In genomic region chr12:103665971-103666370, GRCh38 we compare ENCODE assay signal across 24 cellular contexts.
"Had no signal": no experiment of that assay in that cellular context is flagged by ENCODE, and none has a peak within 500 bp of the region (broad histone marks: within the 10 kb centered on the region; RNA-seq: fewer than 3 reads in every experiment).

No MANE protein-coding gene starts in this region.

- H3K4me3 ChIP-seq: hepatocyte, sigmoid colon, smooth muscle cell, testis, uterus had no signal

- H3K36me3 Mint-ChIP-seq: activated naive CD4-positive, alpha-beta T cell treated with anti-CD3 and anti-CD28 coated beads, Interleukin-2, amount 50 U/mL, for 72 hours; stimulated activated memory B cell treated with anti-CD40 and anti-IgM and Interleukin-4, amounts not matched to agents 10 μg/mL and 1 μg/mL and 100 μg/mL, for 72 hours had no signal

- H3K4me1 Mint-ChIP-seq: nephron; stimulated activated memory B cell treated with anti-CD40 and anti-IgM and Interleukin-4, amounts not matched to agents 10 μg/mL and 1 μg/mL and 100 μg/mL, for 72 hours had no signal

- H3K36me3 ChIP-seq: brain microvascular endothelial cell, sigmoid colon, uterus, WERI-Rb-1 had no signal

- H3K4me1 ChIP-seq: foreskin keratinocyte, sigmoid colon, testis, uterus had no signal

- H3K27ac ChIP-seq: brain microvascular endothelial cell, foreskin keratinocyte, hepatocyte, sigmoid colon, testis, uterus, WERI-Rb-1 had no signal

- DNase-seq: activated CD4-positive, alpha-beta T cell treated with anti-CD3 and anti-CD28 coated beads for 1 hour; activated CD4-positive, alpha-beta T cell treated with anti-CD3 and anti-CD28 coated beads, Interleukin-2, amount 50 U/mL, for 1 hour; activated CD8-positive, alpha-beta T cell treated with anti-CD3 and anti-CD28 coated beads, Interleukin-2, amount 10 ng/mL, durations not matched to agents 7 days and 5 days; activated gamma-delta T cell; aorta; brain microvascular endothelial cell; caudate nucleus; dermis blood vessel endothelial cell; effector CD8-positive, alpha-beta T cell; foreskin keratinocyte; occipital lobe; posterior cingulate gyrus; sigmoid colon; stimulated activated CD4-positive, alpha-beta T cell treated with anti-CD3 and anti-CD28 coated beads, Interleukin-15, amount 100 ng/mL, for 24 hours; testis; trophoblast cell; uterus; WERI-Rb-1 had no signal

- H3K4me3 Mint-ChIP-seq: activated CD8-positive, alpha-beta T cell treated with anti-CD3 and anti-CD28 coated beads, Interleukin-2, amount 10 ng/mL, durations not matched to agents 7 days and 5 days; activated T-helper 1 cell treated with anti-CD3 and anti-CD28 coated beads, Interleukin-12 subunit alpha, Interleukin-12 subunit beta, Interleukin-2, Interleukin-4 antibody, amounts not matched to agents 30 ng/mL and 10 ng/mL and 1 ng/mL, durations not matched to agents 14 hours and 24 hours and 36 hours; nephron; stimulated activated memory B cell treated with anti-CD40 and anti-IgM and Interleukin-4, amounts not matched to agents 10 μg/mL and 1 μg/mL and 100 μg/mL, for 72 hours had no signal

- H2AFZ ChIP-seq: hepatocyte had no signal

- H3K4me2 ChIP-seq: hepatocyte, smooth muscle cell had no signal

- ATAC-seq: activated CD8-positive, alpha-beta T cell treated with anti-CD3 and anti-CD28 coated beads, Interleukin-2, amount 10 ng/mL, durations not matched to agents 7 days and 5 days; activated naive CD4-positive, alpha-beta T cell treated with anti-CD3 and anti-CD28 coated beads, Interleukin-2, amount 50 U/mL, for 72 hours; foreskin keratinocyte; stimulated activated memory B cell treated with anti-CD40 and anti-IgM and Interleukin-4, amounts not matched to agents 10 μg/mL and 1 μg/mL and 100 μg/mL, for 72 hours had no signal

- H3K79me2 ChIP-seq: hepatocyte had no signal

- H3K27ac Mint-ChIP-seq: activated CD8-positive, alpha-beta T cell treated with anti-CD3 and anti-CD28 coated beads, Interleukin-2, amount 10 ng/mL, durations not matched to agents 7 days and 5 days; activated naive CD4-positive, alpha-beta T cell treated with anti-CD3 and anti-CD28 coated beads, Interleukin-2, amount 50 U/mL, for 72 hours; activated T-helper 1 cell treated with anti-CD3 and anti-CD28 coated beads, Interleukin-12 subunit alpha, Interleukin-12 subunit beta, Interleukin-2, Interleukin-4 antibody, amounts not matched to agents 30 ng/mL and 10 ng/mL and 1 ng/mL, durations not matched to agents 14 hours and 24 hours and 36 hours; nephron; stimulated activated memory B cell treated with anti-CD40 and anti-IgM and Interleukin-4, amounts not matched to agents 10 μg/mL and 1 μg/mL and 100 μg/mL, for 72 hours had no signal

- H3K9me3 ChIP-seq: sigmoid colon, testis, uterus had no signal

- H3K27me3 ChIP-seq: brain microvascular endothelial cell, sigmoid colon, testis, uterus had no signal

- H3K9me3 Mint-ChIP-seq: activated naive CD4-positive, alpha-beta T cell treated with anti-CD3 and anti-CD28 coated beads, Interleukin-2, amount 50 U/mL, for 72 hours; activated T-helper 1 cell treated with anti-CD3 and anti-CD28 coated beads, Interleukin-12 subunit alpha, Interleukin-12 subunit beta, Interleukin-2, Interleukin-4 antibody, amounts not matched to agents 30 ng/mL and 10 ng/mL and 1 ng/mL, durations not matched to agents 14 hours and 24 hours and 36 hours; nephron; stimulated activated memory B cell treated with anti-CD40 and anti-IgM and Interleukin-4, amounts not matched to agents 10 μg/mL and 1 μg/mL and 100 μg/mL, for 72 hours had no signal
